In genomic region chr5:158737536-158738027, GRCh38 we compare ENCODE assay signal across 15 cellular contexts.
DNase-seq lines count a peak whose midpoint lies in the region; TF ChIP-seq lines count a peak whose summit lies in the region.
"Had no signal": no experiment of that assay in that cellular context is flagged by ENCODE, and none has a peak within 500 bp of the region (broad histone marks: within the 10 kb centered on the region; RNA-seq: fewer than 3 reads in every experiment).

No MANE protein-coding gene starts in this region.

- H3K9ac ChIP-seq in ES-I3 (ENCODE audit: low read depth, low read length), result peak overlapping the region; percentile 35; the same call in 1 of the 2 replicates

- H3K36me3 Mint-ChIP-seq in chondrocyte (ENCODE audit: low read depth) (peaks cover 3% of the 10 kb centered on the region), progenitor cell of endocrine pancreas (ENCODE audit: insufficient read depth) (no peaks in the 10 kb centered on the region)
- H3K36me3 Mint-ChIP-seq: CD14-positive monocyte had no signal

- 0 out of 2 replicates have a peak, but pooled peaks cover 4% of the 10 kb centered on the region for H3K4me1 ChIP-seq in ES-I3 (ENCODE audit: insufficient read depth, low read length)
- H3K4me1 ChIP-seq: A549, HAP-1 had no signal

- H3K9me3 Mint-ChIP-seq in chondrocyte (ENCODE audit: low read depth) (no peaks in the 10 kb centered on the region), progenitor cell of endocrine pancreas (ENCODE audit: low read depth) (no peaks in the 10 kb centered on the region)

- H3K27me3 Mint-ChIP-seq in chondrocyte (ENCODE audit: low read depth), result no peaks in the 10 kb centered on the region
- H3K27me3 Mint-ChIP-seq in progenitor cell of endocrine pancreas, result peaks cover 56% of the 10 kb centered on the region

- H3K9me3 ChIP-seq in ES-I3 (ENCODE audit: control insufficient read depth, insufficient read depth, low read length), result no peaks in the 10 kb centered on the region
- H3K9me3 ChIP-seq: A549, HAP-1 had no signal

- H3K4me1 Mint-ChIP-seq in chondrocyte (ENCODE audit: low read depth) (peaks cover 27% of the 10 kb centered on the region), progenitor cell of endocrine pancreas (ENCODE audit: low read depth) (peaks cover 2% of the 10 kb centered on the region)
- H3K4me1 Mint-ChIP-seq: CD14-positive monocyte had no signal

- H3K36me3 ChIP-seq in ES-I3 (ENCODE audit: insufficient read depth, low read length), result no peaks in the 10 kb centered on the region
- H3K36me3 ChIP-seq: HAP-1 had no signal

- DNase-seq in chondrocyte (ENCODE audit: low spot score) (no peak), iPS-NIHi7 (ENCODE audit: extremely low spot score) (peak; percentile 29), progenitor cell of endocrine pancreas (ENCODE audit: low spot score, unreplicated experiment) (no peak), kidney tubule cell (ENCODE audit: low spot score) (no peak), retina (no peak), NCI-H2227 treated with DMSO at 0.1 percent for 48 hours (lab: John Stamatoyannopoulos, UW) (no peak), dedifferentiated amniotic fluid mesenchymal stem cell (ENCODE audit: extremely low spot score) (no peak)
- DNase-seq: DMS 273 treated with DMSO at 0.1 percent for 48 hours, NCI-H1436, NCI-H2029, NCI-H510A treated with DMSO at 0.1 percent for 48 hours had no signal

- TF ChIP-seq CTCF in chondrocyte (IDR thresholded peaks at IDR 0.05) (no peak), progenitor cell of endocrine pancreas (IDR thresholded peaks at IDR 0.05; ENCODE audit: unreplicated experiment) (no peak)

- no peak overlapping the region for H3K4me3 Mint-ChIP-seq in chondrocyte (ENCODE audit: unreplicated experiment)
- peak overlapping the region; percentile 34 for H3K4me3 Mint-ChIP-seq in progenitor cell of endocrine pancreas (ENCODE audit: low read depth)
- H3K4me3 Mint-ChIP-seq: CD14-positive monocyte had no signal

- H3K27ac Mint-ChIP-seq in chondrocyte (ENCODE audit: unreplicated experiment), result peak overlapping the region; percentile 54
- H3K27ac Mint-ChIP-seq in progenitor cell of endocrine pancreas, result no peak overlapping the region
- H3K27ac Mint-ChIP-seq: CD14-positive monocyte had no signal
